ENCODE assay signal across 8 cellular contexts in the genomic region with DNA sequence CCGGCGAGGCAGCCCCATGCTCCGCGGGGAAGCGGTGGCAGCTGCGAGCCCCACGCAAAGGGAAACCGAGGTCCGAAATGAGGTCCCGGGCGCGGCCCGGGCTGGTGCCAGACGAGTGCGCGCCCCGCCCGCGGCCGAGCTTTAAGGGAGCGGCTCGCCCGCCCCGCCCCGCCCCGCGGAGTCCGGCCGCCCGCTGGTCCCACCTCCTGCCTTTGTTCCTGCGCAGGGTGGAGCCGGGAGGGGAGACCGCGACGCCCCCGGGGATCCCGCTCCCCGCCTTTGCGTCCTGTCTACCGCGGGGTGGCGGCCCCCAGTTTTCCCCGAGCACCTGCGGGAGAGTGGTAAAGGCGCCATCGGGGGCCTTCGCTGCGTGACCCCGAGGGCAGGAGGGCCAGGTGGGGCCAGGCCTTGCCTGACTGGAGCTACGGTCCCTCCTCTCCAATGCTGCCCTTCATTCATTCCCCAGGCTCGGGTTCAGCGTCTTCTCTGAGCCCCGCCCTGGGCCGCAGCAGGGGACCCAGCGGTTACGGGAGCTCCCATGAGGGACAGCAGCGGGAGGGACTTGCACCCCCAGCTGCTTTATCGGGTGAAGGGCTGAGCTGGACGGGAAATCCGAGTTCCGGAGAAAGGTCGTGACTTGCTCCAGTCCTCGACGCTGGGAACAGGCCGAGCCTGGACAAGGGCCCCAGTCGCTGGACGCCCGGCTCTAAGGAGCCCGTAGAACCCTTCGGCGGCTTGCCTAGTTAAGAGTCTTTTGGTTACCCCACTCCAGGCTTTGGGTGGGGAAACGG. TPM values are rescaled to one million over a fixed set of nuclear protein-coding genes. Genes with fewer than 3 reads are reported as not detected.
DNase-seq lines count a peak whose midpoint lies in the region; ATAC-seq, FAIRE-seq and TF ChIP-seq lines count a peak whose summit lies in the region.

A gene with protein sequence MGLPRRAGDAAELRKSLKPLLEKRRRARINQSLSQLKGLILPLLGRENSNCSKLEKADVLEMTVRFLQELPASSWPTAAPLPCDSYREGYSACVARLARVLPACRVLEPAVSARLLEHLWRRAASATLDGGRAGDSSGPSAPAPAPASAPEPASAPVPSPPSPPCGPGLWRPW (minus strand): TSS at position 117 of the 791 bp plus-strand sequence. CDS start 99 bp downstream, at position 18.

- TF ChIP-seq CTCF in CD4-positive, alpha-beta T cell (IDR thresholded peaks at IDR 0.05) = no peak
- TF ChIP-seq CTCF in endothelial cell of umbilical vein (IDR thresholded peaks at IDR 0.05; ENCODE audit: extremely low read depth in 1 of 2, insufficient read depth in 1 of 2, low read depth in 1 of 2, low read length in 2 of 2) (no peak), nephron progenitor cell (IDR thresholded peaks at IDR 0.05) (no peak)

- H3K9ac ChIP-seq in endothelial cell of umbilical vein (replicated peaks; ENCODE audit: extremely low read depth, insufficient read depth, low read length) = peak within 1 kb of the TSS; percentile 46

- peaks cover 35% of the 10 kb centered on the region for H3K4me1 ChIP-seq in endothelial cell of umbilical vein (ENCODE audit: control insufficient read depth, extremely low read depth, insufficient read depth, low read length)

- BruUV-seq in endothelial cell of umbilical vein (replicated peaks; lab: Mats Ljungman, UMichigan) = no TSS peak

- peaks cover 68% of the 10 kb centered on the region for H3K27me3 Mint-ChIP-seq in CD4-positive, alpha-beta T cell
- peaks cover 93% of the 10 kb centered on the region for H3K27me3 Mint-ChIP-seq in nephron progenitor cell (ENCODE audit: low read depth, poor library complexity)
- peaks cover 57% of the 10 kb centered on the region for H3K27me3 Mint-ChIP-seq in activated CD4-positive, alpha-beta T cell treated with anti-CD3 and anti-CD28 coated beads for 36 hours

- FAIRE-seq in endothelial cell of umbilical vein (lab: Jason Lieb, UNC) = peak; percentile 95

- H3K36me3 ChIP-seq in MG63 = no peaks in the 10 kb centered on the region
- H3K36me3 ChIP-seq in endothelial cell of umbilical vein (ENCODE audit: control insufficient read depth in 2 of 2, extremely low read depth in 1 of 2, insufficient read depth in 2 of 2, low read length in 2 of 2) = no peaks in the 10 kb centered on the region

- no peak for DNase-seq in CD4-positive, alpha-beta T cell
- DNase-seq in MG63 = peak; percentile 49
- peak; percentile 36 for DNase-seq in endothelial cell of umbilical vein (ENCODE audit: low read depth, low spot score)
- DNase-seq in nephron progenitor cell = peak; percentile 57
- DNase-seq in SK-N-DZ (ENCODE audit: low spot score) = no peak
- no peak for DNase-seq in activated CD4-positive, alpha-beta T cell treated with anti-CD3 and anti-CD28 coated beads for 36 hours
- DNase-seq in KBM-7 = no peak

- H3K79me2 ChIP-seq in endothelial cell of umbilical vein (ENCODE audit: control insufficient read depth, insufficient read depth, low read length) = no peaks in the 10 kb centered on the region

- no peaks in the 10 kb centered on the region for H3K9me3 ChIP-seq in CD4-positive, alpha-beta T cell (ENCODE audit: control insufficient read depth, low read length)
- H3K9me3 ChIP-seq in MG63 = no peaks in the 10 kb centered on the region
- H3K9me3 ChIP-seq in endothelial cell of umbilical vein (replicated peaks; ENCODE audit: control insufficient read depth, insufficient read depth, low read length) = no peaks in the 10 kb centered on the region

- H2AFZ ChIP-seq in endothelial cell of umbilical vein (ENCODE audit: low read depth, low read length) = peak within 1 kb of the TSS; percentile 80

- no peaks in the 10 kb centered on the region for H3K36me3 Mint-ChIP-seq in CD4-positive, alpha-beta T cell (ENCODE audit: low read depth)
- H3K36me3 Mint-ChIP-seq in nephron progenitor cell (ENCODE audit: low read depth) = no peaks in the 10 kb centered on the region
- H3K36me3 Mint-ChIP-seq in activated CD4-positive, alpha-beta T cell treated with anti-CD3 and anti-CD28 coated beads for 36 hours (ENCODE audit: low read depth) = no peaks in the 10 kb centered on the region

- H3K4me3 ChIP-seq in MG63 = peak within 1 kb of the TSS; percentile 41
- H3K4me3 ChIP-seq in endothelial cell of umbilical vein (replicated peaks in 1 of 3; ENCODE audit: insufficient read depth in 1 of 3, low read depth in 1 of 3, low read length in 3 of 3) = peak within 1 kb of the TSS; percentile 24 to 40 (median 34)

- H3K9me1 ChIP-seq in endothelial cell of umbilical vein (replicated peaks; ENCODE audit: control insufficient read depth, extremely low read depth, insufficient read depth, low read length) = no peaks in the 10 kb centered on the region

- no peak for ATAC-seq in CD4-positive, alpha-beta T cell (ENCODE audit: poor library complexity)
- no peak for ATAC-seq in GM19452 (IDR thresholded peaks at IDR 0.05; ENCODE audit: unreplicated experiment)
- no peak for ATAC-seq in activated CD4-positive, alpha-beta T cell treated with anti-CD3 and anti-CD28 coated beads for 36 hours

- H3K27ac ChIP-seq in CD4-positive, alpha-beta T cell (ENCODE audit: low read depth, low read length) = no peak within 1 kb of the TSS
- H3K27ac ChIP-seq in endothelial cell of umbilical vein (ENCODE audit: insufficient read depth, low read depth, low read length) = peak within 1 kb of the TSS; percentile 31

- dilution Hi-C loops in endothelial cell of umbilical vein (cut with MboI; ENCODE audit: extremely low pct_ligation_motif_present, low sequenced_read_pairs) = no loop called here

- no peaks in the 10 kb centered on the region for H3K9me3 Mint-ChIP-seq in CD4-positive, alpha-beta T cell
- H3K9me3 Mint-ChIP-seq in nephron progenitor cell = no peaks in the 10 kb centered on the region
- H3K9me3 Mint-ChIP-seq in activated CD4-positive, alpha-beta T cell treated with anti-CD3 and anti-CD28 coated beads for 36 hours (ENCODE audit: low read depth) = no peaks in the 10 kb centered on the region

- in situ Hi-C loops in KBM-7 (cut with MboI; ENCODE audit: low pct_unique_long_range_greater_than_20kb, low sequenced_read_pairs) = no loop called here

- TF ChIP-seq POLR2A in endothelial cell of umbilical vein (IDR thresholded peaks at IDR 0.05; ENCODE audit: low read depth, low read length) = peak; percentile 41

- CTCF ChIA-PET in CD4-positive, alpha-beta T cell (lab: Charles Lee) = interaction anchor here (1.3 to 7.1 kb wide), 2 partner anchors 19 to 67 kb away, joined by 3 to 77 read pairs; no protein-coding TSS in a partner anchor
- CTCF ChIA-PET in endothelial cell of umbilical vein (lab: Charles Lee) = interaction anchor here (0.9 to 11.1 kb wide), 10 partner anchors 11 to 215 kb away, joined by 3 to 202 read pairs (median 3); no protein-coding TSS in a partner anchor
- CTCF ChIA-PET in activated CD4-positive, alpha-beta T cell treated with anti-CD3 and anti-CD28 coated beads for 36 hours (lab: Charles Lee) = interaction anchor here (0.6 to 6.6 kb wide), 6 partner anchors 17 to 175 kb away, joined by 3 to 55 read pairs (median 3); a partner anchor contains a TSS

- H4K20me1 ChIP-seq in endothelial cell of umbilical vein (replicated peaks; ENCODE audit: control insufficient read depth, extremely low read depth, insufficient read depth, low read length) = no peaks in the 10 kb centered on the region

- H3K4me3 Mint-ChIP-seq in CD4-positive, alpha-beta T cell = peak within 1 kb of the TSS; percentile 34
- H3K4me3 Mint-ChIP-seq in nephron progenitor cell = peak within 1 kb of the TSS; percentile 60
- H3K4me3 Mint-ChIP-seq in activated CD4-positive, alpha-beta T cell treated with anti-CD3 and anti-CD28 coated beads for 36 hours = no peak within 1 kb of the TSS

- H3K4me2 ChIP-seq in endothelial cell of umbilical vein (ENCODE audit: insufficient read depth, low read length) = peak within 1 kb of the TSS; percentile 74

- peaks cover 89% of the 10 kb centered on the region for H3K27me3 ChIP-seq in CD4-positive, alpha-beta T cell (ENCODE audit: control insufficient read depth, insufficient read depth, low read length)
- H3K27me3 ChIP-seq in MG63 (peaks cover 7% of the 10 kb centered on the region), endothelial cell of umbilical vein (ENCODE audit: control insufficient read depth in 2 of 2, insufficient read depth in 2 of 2, low read length in 2 of 2) (peaks cover 4 to 9% of the 10 kb centered on the region in 2 experiments)

- H3K4me1 Mint-ChIP-seq in CD4-positive, alpha-beta T cell (ENCODE audit: low read depth) = peaks cover 13% of the 10 kb centered on the region
- peaks cover 22% of the 10 kb centered on the region for H3K4me1 Mint-ChIP-seq in nephron progenitor cell
- H3K4me1 Mint-ChIP-seq in activated CD4-positive, alpha-beta T cell treated with anti-CD3 and anti-CD28 coated beads for 36 hours = peaks cover 12% of the 10 kb centered on the region

- intact Hi-C loops in CD4-positive, alpha-beta T cell (cut with DNase I, micrococcal nuclease) = loop anchor here in 1 of 2 experiments (10.0 kb wide), 1 partner anchor 225 kb away; no protein-coding TSS in a partner anchor
- intact Hi-C loops in endothelial cell of umbilical vein (cut with micrococcal nuclease) = loop anchor here (5.0 kb wide), 3 partner anchors 158 to 368 kb away; a partner anchor contains a TSS
- intact Hi-C loops in activated CD4-positive, alpha-beta T cell treated with anti-CD3 and anti-CD28 coated beads for 36 hours (cut with DNase I, micrococcal nuclease) = loop anchor here in 1 of 2 experiments (5.0 kb wide), 1 partner anchor 173 kb away; no protein-coding TSS in a partner anchor

- POLR2A ChIA-PET in CD4-positive, alpha-beta T cell (lab: Charles Lee) = interaction anchor here (1.4 to 1.7 kb wide), 2 partner anchors 20 to 41 kb away, joined by 3 to 5 read pairs; no protein-coding TSS in a partner anchor
- POLR2A ChIA-PET in endothelial cell of umbilical vein (lab: Charles Lee) = no interaction called here
- POLR2A ChIA-PET in activated CD4-positive, alpha-beta T cell treated with anti-CD3 and anti-CD28 coated beads for 36 hours (lab: Charles Lee) = interaction anchor here (1.0 kb wide), 1 partner anchor 19 kb away, joined by 6 read pairs; no protein-coding TSS in a partner anchor

- H3K27ac Mint-ChIP-seq in CD4-positive, alpha-beta T cell = no peak within 1 kb of the TSS
- H3K27ac Mint-ChIP-seq in nephron progenitor cell = no peak within 1 kb of the TSS
- no peak within 1 kb of the TSS for H3K27ac Mint-ChIP-seq in activated CD4-positive, alpha-beta T cell treated with anti-CD3 and anti-CD28 coated beads for 36 hours

RNA-seq across cellular contexts. Expression of the gene that starts here (rescaled TPM):
- total RNA-seq in CD4-positive, alpha-beta T cell = not detected
- 0.59 TPM in 1 of 2 replicates, not detected in the other for total RNA-seq in MG63 (2014; rRNA removed; shearing (Covaris generic); ENCODE audit: low replicate concordance)
- total RNA-seq in endothelial cell of umbilical vein = 9.4 and 13.3 TPM in 2 replicates
- polyA plus RNA-seq in endothelial cell of umbilical vein = 3.6 and 3.7 TPM in 2 replicates
- polyA plus RNA-seq in endothelial cell of umbilical vein (2011; cell fraction: cytosol; rRNA removed) = 2.7 and 2.9 TPM in 2 replicates
- polyA plus RNA-seq in endothelial cell of umbilical vein (2011; cell fraction: nucleus; rRNA removed) = 2.1 and 3.5 TPM in 2 replicates
- polyA plus RNA-seq in endothelial cell of umbilical vein (2012) = 4.7 and 12.3 TPM in 2 replicates
- polyA minus RNA-seq in endothelial cell of umbilical vein = 2.0 and 2.4 TPM in 2 replicates
- polyA minus RNA-seq in endothelial cell of umbilical vein (2011; cell fraction: cytosol; rRNA and poly(A)+ RNA removed) = 6.2 TPM
- polyA minus RNA-seq in endothelial cell of umbilical vein (2011; cell fraction: nucleus; rRNA and poly(A)+ RNA removed) = 1.4 and 1.5 TPM in 2 replicates
- 0.48 TPM in 1 of 2 replicates, not detected in the other for polyA plus RNA-seq in SK-N-DZ (2014; cell fraction: cytosol; rRNA removed)
- 0.13 and 1.3 TPM in 2 replicates for polyA plus RNA-seq in SK-N-DZ (2014; cell fraction: nucleus; rRNA removed)
- under 1 TPM in 1 of 2 experiments, not detected in 1; 0.05 TPM for total RNA-seq in activated CD4-positive, alpha-beta T cell treated with anti-CD3 and anti-CD28 coated beads for 36 hours

Comparison
In these comparisons a context has a peak if more than half of its experiments do, and no peak if none do; other contexts are left out.
1. Peak in DNase-seq and H3K4me3 ChIP-seq in MG63; RNA of the gene not detected or under 1 TPM.
2. DNase-seq: peak in endothelial cell of umbilical vein (single experiment) and nephron progenitor cell (single experiment); none in CD4-positive, alpha-beta T cell (0 of 10), SK-N-DZ (single experiment), activated CD4-positive, alpha-beta T cell treated with anti-CD3 and anti-CD28 coated beads for 36 hours (single experiment) and KBM-7 (single experiment).